In genomic region chr21:34707876-34708325, GRCh38 we compare ENCODE assay signal across 8 cellular contexts. TPM values are rescaled to one million over a fixed set of nuclear protein-coding genes. Genes with fewer than 3 reads are reported as not detected.
DNase-seq lines count a peak whose midpoint lies in the region; ATAC-seq and TF ChIP-seq lines count a peak whose summit lies in the region.

No MANE protein-coding gene starts in this region.

- H3K4me1 ChIP-seq in OCI-LY7 (ENCODE audit: insufficient read depth, low read length, poor library complexity, severe bottlenecking) (peaks cover 5% of the 10 kb centered on the region), tibial nerve (peaks cover 0 to 30% (median 0%) of the 10 kb centered on the region in 4 donors)

- no peaks in the 10 kb centered on the region for H3K9me3 ChIP-seq in OCI-LY7 (ENCODE audit: low read length)
- no peaks in the 10 kb centered on the region for H3K9me3 ChIP-seq in tibial nerve

- DNase-seq in OCI-LY7 (ENCODE audit: low spot score) (peak; percentile 31), NCI-H526 treated with DMSO at 0.1 percent for 48 hours (lab: John Stamatoyannopoulos, UW) (no peak), tibial nerve (ENCODE audit: low spot score in 2 of 2) (no peak), OCI-M2 (lab: John Stamatoyannopoulos, UW; ENCODE audit: unreplicated experiment) (no peak), GM03348 (ENCODE audit: low spot score) (no peak)
- DNase-seq in natural killer cell treated with Interleukin-12 subunit alpha and Interleukin-12 subunit beta and Interleukin-15 and Interleukin-18, amount 100 ng/mL, for 72 hours (ENCODE audit: low spot score): peak; percentile 54

- H3K4me2 ChIP-seq in OCI-LY7 (ENCODE audit: low read length): no peak overlapping the region

- H3K36me3 Mint-ChIP-seq in natural killer cell treated with Interleukin-12 subunit alpha and Interleukin-12 subunit beta and Interleukin-15 and Interleukin-18, amount 100 ng/mL, for 72 hours: no peaks in the 10 kb centered on the region

- ATAC-seq in GM18858 (IDR thresholded peaks at IDR 0.05; ENCODE audit: unreplicated experiment) (peak; percentile 96), HG02763 (IDR thresholded peaks at IDR 0.05; ENCODE audit: unreplicated experiment) (peak; percentile 92)
- peak; percentile 86 to 94 for ATAC-seq in natural killer cell treated with Interleukin-12 subunit alpha and Interleukin-12 subunit beta and Interleukin-15 and Interleukin-18, amount 100 ng/mL, for 72 hours

- intact Hi-C loops in OCI-LY7 (cut with micrococcal nuclease; ENCODE audit: unreplicated experiment): loop anchor here (10.0 kb wide), 1 partner anchor 63 kb away; no protein-coding TSS in a partner anchor

- POLR2A ChIA-PET in OCI-LY7 (lab: Charles Lee): interaction anchor here (0.6 kb wide), 1 partner anchor 557 kb away, joined by 3 read pairs; no protein-coding TSS in a partner anchor

- H3K79me2 ChIP-seq in OCI-LY7 (ENCODE audit: insufficient read depth, low read depth, low read length): no peaks in the 10 kb centered on the region

- no peak overlapping the region for H3K27ac ChIP-seq in OCI-LY7 (ENCODE audit: low read depth, low read length, poor library complexity, severe bottlenecking)
- no peak overlapping the region for H3K27ac ChIP-seq in tibial nerve

- no peaks in the 10 kb centered on the region for H3K9me3 Mint-ChIP-seq in natural killer cell treated with Interleukin-12 subunit alpha and Interleukin-12 subunit beta and Interleukin-15 and Interleukin-18, amount 100 ng/mL, for 72 hours

- no peak for TF ChIP-seq EP300 in tibial nerve (IDR thresholded peaks at IDR 0.05)

- peaks cover 21 to 52% of the 10 kb centered on the region in 2 donors for H3K27me3 Mint-ChIP-seq in natural killer cell treated with Interleukin-12 subunit alpha and Interleukin-12 subunit beta and Interleukin-15 and Interleukin-18, amount 100 ng/mL, for 72 hours

- TF ChIP-seq POLR2A in tibial nerve (IDR thresholded peaks at IDR 0.05): no peak

- H3K36me3 ChIP-seq in OCI-LY7 (ENCODE audit: insufficient read depth, low read length) (no peaks in the 10 kb centered on the region), tibial nerve (no peaks in the 10 kb centered on the region)

- H3K4me3 ChIP-seq in OCI-LY7 (ENCODE audit: low read depth, low read length, poor library complexity, severe bottlenecking) (no peak overlapping the region), tibial nerve (no peak overlapping the region)

- H3K4me3 Mint-ChIP-seq in natural killer cell treated with Interleukin-12 subunit alpha and Interleukin-12 subunit beta and Interleukin-15 and Interleukin-18, amount 100 ng/mL, for 72 hours: peak overlapping the region; percentile 45

- H3K9me2 ChIP-seq in OCI-LY7 (ENCODE audit: insufficient read depth, low read length): no peaks in the 10 kb centered on the region

- peaks cover 6 to 8% of the 10 kb centered on the region in 2 donors for H3K4me1 Mint-ChIP-seq in natural killer cell treated with Interleukin-12 subunit alpha and Interleukin-12 subunit beta and Interleukin-15 and Interleukin-18, amount 100 ng/mL, for 72 hours (ENCODE audit: low read depth in 2 of 2)

- 72 to 79% methylated on average over 8 of the region's 8 CpGs for WGBS in tibial nerve, 2 donors

- no peak overlapping the region for H3K27ac Mint-ChIP-seq in natural killer cell treated with Interleukin-12 subunit alpha and Interleukin-12 subunit beta and Interleukin-15 and Interleukin-18, amount 100 ng/mL, for 72 hours

- no TSS peak for BruUV-seq in OCI-LY7 (replicated peaks; lab: Mats Ljungman, UMichigan)

- TF ChIP-seq CTCF in OCI-LY7 (conservative IDR thresholded peaks at IDR 0.05; ENCODE audit: low read length) (no peak), tibial nerve (IDR thresholded peaks at IDR 0.05) (no peak)

- no peaks in the 10 kb centered on the region for H4K20me1 ChIP-seq in OCI-LY7 (ENCODE audit: insufficient read depth, low read length)

- no peaks in the 10 kb centered on the region for H3K27me3 ChIP-seq in tibial nerve

- CTCF ChIA-PET in OCI-LY7 (lab: Charles Lee; ENCODE audit: unreplicated experiment): no interaction called here

- 0 out of 2 replicates have a peak overlapping the region, but pooled peaks have one; percentile 19 for H2AFZ ChIP-seq in OCI-LY7 (ENCODE audit: low read length)

RNA-seq across cellular contexts. Expression of gene CLIC6, which starts 39.1 kb away (rescaled TPM):
- total RNA-seq in OCI-LY7 (2014; rRNA removed; shearing (Covaris generic)): not detected in 2 replicates
- total RNA-seq in OCI-LY7 (2022) (not detected in 2 replicates), tibial nerve (10 to 100 TPM in 1 of 4 donors, 1 to 10 TPM in 3; 3.3 to 11.6 (median 7.0) TPM)
- total RNA-seq in natural killer cell treated with Interleukin-12 subunit alpha and Interleukin-12 subunit beta and Interleukin-15 and Interleukin-18, amount 100 ng/mL, for 72 hours: under 1 TPM; 0.45 to 0.50 TPM

Comparison
In these comparisons a context has a peak if more than half of its experiments do, and no peak if none do; other contexts are left out.
1. DNase-seq: peak in OCI-LY7 (single experiment) and natural killer cell treated with Interleukin-12 subunit alpha and Interleukin-12 subunit beta and Interleukin-15 and Interleukin-18, amount 100 ng/mL, for 72 hours (single experiment); none in NCI-H526 treated with DMSO at 0.1 percent for 48 hours (single experiment), tibial nerve (0 of 2), OCI-M2 (single experiment) and GM03348 (single experiment).
2. Peak in every context shown above with its lines, with median percentiles within 50 percentile points of each other: ATAC-seq.